8 cellular contexts compared by ENCODE assay signal in the genomic region with DNA sequence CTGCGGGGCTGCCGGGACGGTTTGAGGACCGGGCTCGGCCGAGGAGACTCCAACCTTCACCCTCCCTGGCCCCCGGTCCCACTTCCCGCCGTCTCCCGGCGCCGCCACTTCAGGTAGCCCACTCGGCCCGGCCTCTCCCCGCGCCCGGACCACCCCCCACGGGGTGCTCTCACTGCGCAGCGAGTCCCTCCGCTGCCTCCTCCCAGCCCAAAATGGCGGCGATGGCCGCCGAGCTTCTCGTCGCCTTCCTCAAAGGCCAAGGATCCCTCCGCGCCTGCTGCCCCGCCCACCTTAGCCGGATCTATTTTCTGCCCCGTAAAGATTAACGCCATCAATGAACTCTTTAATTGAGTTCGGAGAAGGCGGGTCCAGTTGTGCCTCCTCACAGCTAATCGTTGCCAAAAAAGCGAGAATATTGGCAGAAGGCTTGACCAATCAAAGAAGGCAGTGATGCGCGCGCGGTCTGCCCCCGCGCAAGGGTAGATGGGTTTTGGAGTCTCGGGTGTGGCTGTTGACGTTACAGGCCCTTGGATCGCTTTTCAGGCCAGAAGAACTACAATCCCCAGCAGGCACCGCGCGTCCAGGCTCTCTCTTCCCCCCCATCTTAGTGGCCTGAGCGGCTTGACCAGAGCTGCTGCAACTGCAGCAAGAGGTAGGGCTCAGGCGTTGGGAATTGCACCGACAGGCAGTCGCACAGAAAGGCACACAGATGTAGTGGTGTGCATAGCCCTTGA. TPM values are rescaled to one million over a fixed set of nuclear protein-coding genes. Genes with fewer than 3 reads are reported as not detected.
A peak's percentile ranks its signal among the peaks of the same experiment; 100 is the strongest.
DNase-seq lines count a peak whose midpoint lies in the region; ATAC-seq and TF ChIP-seq lines count a peak whose summit lies in the region.

A gene with protein sequence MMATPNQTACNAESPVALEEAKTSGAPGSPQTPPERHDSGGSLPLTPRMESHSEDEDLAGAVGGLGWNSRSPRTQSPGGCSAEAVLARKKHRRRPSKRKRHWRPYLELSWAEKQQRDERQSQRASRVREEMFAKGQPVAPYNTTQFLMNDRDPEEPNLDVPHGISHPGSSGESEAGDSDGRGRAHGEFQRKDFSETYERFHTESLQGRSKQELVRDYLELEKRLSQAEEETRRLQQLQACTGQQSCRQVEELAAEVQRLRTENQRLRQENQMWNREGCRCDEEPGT (plus strand): TSS at position 588 of the 734 bp plus-strand sequence. CDS start 919 bp downstream, outside the sequence.

- H3K9me3 ChIP-seq in AG04450 (ENCODE audit: control insufficient read depth, insufficient read depth, low read length) (peaks cover 5% of the 10 kb centered on the region; the same call in 1 of the 2 replicates), WERI-Rb-1 (ENCODE audit: severe bottlenecking) (no peaks in the 10 kb centered on the region), mammary epithelial cell (replicated peaks; ENCODE audit: insufficient read depth, low read length) (no peaks in the 10 kb centered on the region), iPS-20b (ENCODE audit: insufficient read depth, low read depth, low read length) (no peaks in the 10 kb centered on the region), skeletal muscle tissue (ENCODE audit: control insufficient read depth in 3 of 3, low read length in 3 of 3) (no peaks in the 10 kb centered on the region)

- CTCF ChIA-PET in AG04450 (lab: Charles Lee) (interaction anchor here (3.7 to 4.5 kb wide), 3 partner anchors 11 to 36 kb away, joined by 31 to 51 read pairs (median 37); a partner anchor contains a TSS), mammary epithelial cell (lab: Charles Lee; ENCODE audit: low non-redundant PET) (interaction anchor here (0.6 to 0.7 kb wide), 3 partner anchors 10 to 267 kb away, joined by 3 to 8 read pairs (median 4); a partner anchor contains a TSS)

- in situ Hi-C loops in mammary epithelial cell (cut with MboI; ENCODE audit: low sequenced_read_pairs in 2 of 2), result loop anchor here in 1 of 2 donors (5.0 kb wide), 1 partner anchor 36 kb away; no protein-coding TSS in a partner anchor

- BruUV-seq in mammary epithelial cell (replicated peaks; lab: Mats Ljungman, UMichigan), result no TSS peak

- no peak for TF ChIP-seq CTCF in AG04450 (IDR thresholded peaks at IDR 0.05; ENCODE audit: low read depth, low read length)
- no peak for TF ChIP-seq CTCF in WERI-Rb-1 (IDR thresholded peaks at IDR 0.05; ENCODE audit: low read depth, low read length)
- no peak for TF ChIP-seq CTCF in mammary epithelial cell (conservative IDR thresholded peaks at IDR 0.05 in 1 of 2, IDR thresholded peaks at IDR 0.05 in 1 of 2; ENCODE audit: extremely low read depth in 1 of 2, insufficient read depth in 1 of 2, low read depth in 1 of 2, low read length in 2 of 2)

- dilution Hi-C loops in mammary epithelial cell (cut with HindIII; ENCODE audit: low sequenced_read_pairs), result no loop called here

- H3K9ac ChIP-seq in mammary epithelial cell (ENCODE audit: insufficient read depth, low read length) (peak within 1 kb of the TSS; percentile 98), iPS-20b (ENCODE audit: low read depth, low read length) (peak within 1 kb of the TSS; percentile 97), skeletal muscle tissue (ENCODE audit: low read depth in 1 of 3, low read length in 3 of 3) (peak within 1 kb of the TSS; percentile 97 to 100 (median 100))

- H3K4me3 ChIP-seq in AG04450 (ENCODE audit: low read depth, low read length), result peak within 1 kb of the TSS; percentile 90
- H3K4me3 ChIP-seq in WERI-Rb-1 (ENCODE audit: low read depth, low read length), result peak within 1 kb of the TSS; percentile 78
- H3K4me3 ChIP-seq in mammary epithelial cell (replicated peaks in 1 of 3; ENCODE audit: insufficient read depth in 1 of 3, low read depth in 2 of 3, low read length in 3 of 3), result peak within 1 kb of the TSS; percentile 83 to 93 (median 86)
- H3K4me3 ChIP-seq in iPS-20b (ENCODE audit: low read length), result peak within 1 kb of the TSS; percentile 92
- peak within 1 kb of the TSS; percentile 96 to 98 (median 98) for H3K4me3 ChIP-seq in skeletal muscle tissue (ENCODE audit: low read length in 3 of 3)

- H3K4me2 ChIP-seq in mammary epithelial cell (ENCODE audit: insufficient read depth, low read depth, low read length), result peak within 1 kb of the TSS; percentile 90

- peaks cover 11% of the 10 kb centered on the region for H3K4me1 ChIP-seq in mammary epithelial cell (ENCODE audit: insufficient read depth, low read length)
- peaks cover 14% of the 10 kb centered on the region; the same call in 1 of the 2 replicates for H3K4me1 ChIP-seq in iPS-20b (ENCODE audit: insufficient read depth, low read length)
- peaks cover 25 to 48% (median 29%) of the 10 kb centered on the region in 3 donors for H3K4me1 ChIP-seq in skeletal muscle tissue (ENCODE audit: control insufficient read depth in 3 of 3, insufficient read depth in 3 of 3, low read length in 3 of 3)

- H3K27ac ChIP-seq in AG04450 (ENCODE audit: low read depth, low read length), result peak within 1 kb of the TSS; percentile 97
- H3K27ac ChIP-seq in WERI-Rb-1, result peak within 1 kb of the TSS; percentile 99
- peak within 1 kb of the TSS; percentile 97 for H3K27ac ChIP-seq in mammary epithelial cell (ENCODE audit: insufficient read depth, low read depth, low read length)
- H3K27ac ChIP-seq in iPS-20b (ENCODE audit: low read length), result peak within 1 kb of the TSS; percentile 93
- peak within 1 kb of the TSS; percentile 100 for H3K27ac ChIP-seq in skeletal muscle tissue (ENCODE audit: low read depth, low read length)

- no peaks in the 10 kb centered on the region for H4K20me1 ChIP-seq in mammary epithelial cell (ENCODE audit: insufficient read depth, low read length)

- DNase-seq in AG04450 (ENCODE audit: low read depth, low spot score), result peak; percentile 100
- peak; percentile 97 for DNase-seq in NCI-H2196 treated with DMSO at 0.1 percent for 48 hours (lab: John Stamatoyannopoulos, UW; ENCODE audit: unreplicated experiment)
- peak; percentile 100 for DNase-seq in WERI-Rb-1
- DNase-seq in mammary epithelial cell, result peak; percentile 100

- H2AFZ ChIP-seq in mammary epithelial cell (ENCODE audit: low read depth, low read length), result peak within 1 kb of the TSS; percentile 73

- H3K27me3 ChIP-seq in AG04450 (ENCODE audit: control insufficient read depth, insufficient read depth, low read length) (no peaks in the 10 kb centered on the region), WERI-Rb-1 (ENCODE audit: insufficient read depth, low read depth, severe bottlenecking) (no peaks in the 10 kb centered on the region), mammary epithelial cell (ENCODE audit: insufficient read depth, low read length) (no peaks in the 10 kb centered on the region), iPS-20b (ENCODE audit: insufficient read depth, low read length) (no peaks in the 10 kb centered on the region), skeletal muscle tissue (ENCODE audit: control insufficient read depth in 3 of 3, insufficient read depth in 3 of 3, low read length in 3 of 3) (no peaks in the 10 kb centered on the region)

- H3K79me2 ChIP-seq in mammary epithelial cell (ENCODE audit: insufficient read depth, low read length), result peaks cover 39% of the 10 kb centered on the region

- POLR2A ChIA-PET in AG04450 (lab: Yijun Ruan, JAX), result interaction anchor here (0.6 to 5.6 kb wide), 13 partner anchors 11 to 210 kb away, joined by 3 to 399 read pairs (median 7); a partner anchor contains a TSS

- intact Hi-C loops in mammary epithelial cell (cut with micrococcal nuclease), result loop anchor here (1.0 to 2.0 kb wide), 3 partner anchors 10 to 15 kb away; a partner anchor contains a TSS

- ATAC-seq in GM18907 (IDR thresholded peaks at IDR 0.05; ENCODE audit: unreplicated experiment) (peak; percentile 89), HG03139 (IDR thresholded peaks at IDR 0.05; ENCODE audit: unreplicated experiment) (peak; percentile 86)

- WGBS in mammary epithelial cell (ENCODE audit: low coverage, missing lambda C conversion rate), result under 1% methylated on average over 40 of the region's 53 CpGs

- H3K36me3 ChIP-seq in WERI-Rb-1, result peaks cover 5% of the 10 kb centered on the region
- no peaks in the 10 kb centered on the region for H3K36me3 ChIP-seq in mammary epithelial cell (ENCODE audit: insufficient read depth, low read length)
- H3K36me3 ChIP-seq in iPS-20b (ENCODE audit: insufficient read depth, low read depth, low read length), result 0 out of 2 replicates have a peak, but pooled peaks cover 8% of the 10 kb centered on the region
- peaks cover 8 to 10% (median 9%) of the 10 kb centered on the region in 3 donors for H3K36me3 ChIP-seq in skeletal muscle tissue (ENCODE audit: control insufficient read depth in 3 of 3, insufficient read depth in 3 of 3, low read length in 3 of 3)

RNA-seq across cellular contexts. Expression of the gene that starts here (rescaled TPM):
- polyA plus RNA-seq in AG04450 (2011; rRNA removed), result 4.2 and 4.5 TPM in 2 replicates
- 3.2 and 5.0 TPM in 2 replicates for polyA minus RNA-seq in AG04450 (2011; rRNA and poly(A)+ RNA removed)
- 1 to 10 TPM; 2.8 to 7.7 TPM for total RNA-seq in mammary epithelial cell
- polyA plus RNA-seq in mammary epithelial cell, result 4.0 TPM
- polyA minus RNA-seq in mammary epithelial cell, result not detected
- total RNA-seq in skeletal muscle tissue, result 10.4 TPM

Comparison
In these comparisons a context has a peak if more than half of its experiments do, and no peak if none do; other contexts are left out.
1. Peak in every context shown above with its lines: DNase-seq, ATAC-seq, H3K4me3 ChIP-seq and H3K27ac ChIP-seq.